In the genomic region with DNA sequence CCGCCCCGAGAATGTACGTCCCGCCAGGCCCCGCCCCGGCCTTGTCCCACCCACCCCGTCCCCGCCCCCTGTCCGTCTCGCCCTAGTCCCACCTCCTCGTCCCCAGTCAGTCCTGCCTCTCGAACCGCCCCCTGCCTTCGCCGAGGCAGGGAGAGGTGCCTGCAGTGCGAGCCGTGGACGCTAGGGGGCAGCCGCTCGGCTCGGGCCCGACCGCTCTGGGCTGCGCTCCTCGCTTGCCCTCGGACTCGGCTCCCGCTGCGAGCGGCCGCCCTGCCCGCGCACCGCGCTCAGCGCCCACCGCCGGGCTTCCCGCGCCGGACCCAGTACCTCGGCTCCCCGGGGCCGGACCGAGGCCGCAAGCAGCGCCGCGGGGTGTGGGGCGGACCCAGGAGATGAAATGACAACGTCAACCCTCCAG, we compare ENCODE assay signal across 8 cellular contexts. TPM values are rescaled to one million over a fixed set of nuclear protein-coding genes. Genes with fewer than 3 reads are reported as not detected.
A peak's percentile ranks its signal among the peaks of the same experiment; 100 is the strongest.
DNase-seq lines count a peak whose midpoint lies in the region; ATAC-seq and TF ChIP-seq lines count a peak whose summit lies in the region.

A gene (plus strand): TSS at position 236 of the 418 bp plus-strand sequence. CDS start 162 bp downstream, at position 398.

- H3K36me3 ChIP-seq in SK-N-SH (replicated peaks in 1 of 2; ENCODE audit: control insufficient read depth in 1 of 2, insufficient read depth in 2 of 2, low read length in 1 of 2) (peaks cover 12 to 20% of the 10 kb centered on the region in 2 experiments), osteoblast (ENCODE audit: insufficient read depth, low read length) (peaks cover 23% of the 10 kb centered on the region), thoracic aorta (peaks cover 3% of the 10 kb centered on the region)

- no peaks in the 10 kb centered on the region for H3K9me2 ChIP-seq in SK-N-SH

- H3K4me1 Mint-ChIP-seq in activated naive CD4-positive, alpha-beta T cell treated with anti-CD3 and anti-CD28 coated beads, Interleukin-2, amount 50 U/mL, for 24 hours, result peaks cover 30% of the 10 kb centered on the region

- TF ChIP-seq CTCF in SK-N-SH (IDR thresholded peaks at IDR 0.05) (peak; percentile 66), osteoblast (IDR thresholded peaks at IDR 0.05; ENCODE audit: extremely low read depth, low read depth, low read length) (peak; percentile 69), thoracic aorta (IDR thresholded peaks at IDR 0.05) (peak; percentile 95)

- no peaks in the 10 kb centered on the region for H3K27me3 ChIP-seq in SK-N-SH (ENCODE audit: insufficient read depth)
- no peaks in the 10 kb centered on the region for H3K27me3 ChIP-seq in osteoblast (ENCODE audit: insufficient read depth, low read length)
- H3K27me3 ChIP-seq in thoracic aorta (replicated peaks; ENCODE audit: insufficient read depth), result no peaks in the 10 kb centered on the region

- CTCF ChIA-PET in SK-N-SH (lab: Yijun Ruan, JAX), result interaction anchor here (1.0 to 3.1 kb wide), 5 partner anchors 14 to 161 kb away, joined by 3 to 16 read pairs (median 3); a partner anchor contains a TSS

- peaks cover 6% of the 10 kb centered on the region for H3K36me3 Mint-ChIP-seq in activated naive CD4-positive, alpha-beta T cell treated with anti-CD3 and anti-CD28 coated beads, Interleukin-2, amount 50 U/mL, for 24 hours

- H3K79me2 ChIP-seq in SK-N-SH (ENCODE audit: insufficient read depth), result peaks cover 46% of the 10 kb centered on the region
- peaks cover 49% of the 10 kb centered on the region for H3K79me2 ChIP-seq in osteoblast (ENCODE audit: insufficient read depth, low read length)

- H3K4me1 ChIP-seq in SK-N-SH (ENCODE audit: control insufficient read depth in 1 of 2, insufficient read depth in 2 of 2, low read depth in 1 of 2, low read length in 1 of 2) (peaks cover 0 to 5% of the 10 kb centered on the region in 2 experiments; a peak in 1 of 4 replicates), osteoblast (ENCODE audit: insufficient read depth, low read length) (peaks cover 6% of the 10 kb centered on the region), thoracic aorta (ENCODE audit: control insufficient read depth in 1 of 2, low read depth in 2 of 2) (peaks cover 17 to 19% of the 10 kb centered on the region in 2 donors)

- H3K4me3 ChIP-seq in SK-N-SH (ENCODE audit: low read depth in 2 of 2, low read length in 1 of 2) (peak within 1 kb of the TSS; percentile 76 to 85), osteoblast (ENCODE audit: insufficient read depth, low read length) (peak within 1 kb of the TSS; percentile 94), thoracic aorta (peak within 1 kb of the TSS; percentile 95)

- ATAC-seq in HG02588 (IDR thresholded peaks at IDR 0.05; ENCODE audit: unreplicated experiment), result peak; percentile 96
- ATAC-seq in thoracic aorta (ENCODE audit: insufficient number of reproducible peaks, low FRiP score, low read depth), result peak; percentile 98

- no peak for TF ChIP-seq RAD21 in SK-N-SH (IDR thresholded peaks at IDR 0.05; ENCODE audit: low read length)

- peak; percentile 19 for DNase-seq in NCI-H1048 (lab: John Stamatoyannopoulos, UW)
- peak; percentile 99 for DNase-seq in SK-N-SH
- no peak for DNase-seq in glomerular endothelial cell (ENCODE audit: extremely low read depth, low read depth, low spot score)
- DNase-seq in osteoblast (ENCODE audit: insufficient read length, low spot score, missing footprints), result peak; percentile 99
- peak; percentile 85 for DNase-seq in thoracic aorta (ENCODE audit: low spot score)

- H3K9me3 ChIP-seq in SK-N-SH (no peaks in the 10 kb centered on the region), osteoblast (ENCODE audit: low read depth, low read length) (no peaks in the 10 kb centered on the region), thoracic aorta (no peaks in the 10 kb centered on the region)

- TF ChIP-seq POLR2A in GM10847 (IDR thresholded peaks at IDR 0.05; ENCODE audit: extremely low read depth, insufficient read length), result peak; percentile 69

- no peaks in the 10 kb centered on the region for H3K9me3 Mint-ChIP-seq in activated naive CD4-positive, alpha-beta T cell treated with anti-CD3 and anti-CD28 coated beads, Interleukin-2, amount 50 U/mL, for 24 hours

- WGBS in SK-N-SH (ENCODE audit: low lambda C conversion rate), result 0% methylated on average over 8 of the region's 51 CpGs

- peaks cover 18% of the 10 kb centered on the region for H3F3A ChIP-seq in SK-N-SH (replicated peaks; ENCODE audit: insufficient read depth)

- H4K20me1 ChIP-seq in SK-N-SH (ENCODE audit: insufficient read depth), result peaks cover 10% of the 10 kb centered on the region; the same call in 1 of the 2 replicates
- peaks cover 20% of the 10 kb centered on the region for H4K20me1 ChIP-seq in osteoblast (ENCODE audit: insufficient read depth, low read length)

- no peak for TF ChIP-seq EP300 in SK-N-SH (IDR thresholded peaks at IDR 0.05; ENCODE audit: borderline replicate concordance in 1 of 2, low read depth in 1 of 2, low read length in 1 of 2)

- H3K27ac Mint-ChIP-seq in activated naive CD4-positive, alpha-beta T cell treated with anti-CD3 and anti-CD28 coated beads, Interleukin-2, amount 50 U/mL, for 24 hours, result peak within 1 kb of the TSS; percentile 100

- H3K4me3 Mint-ChIP-seq in activated naive CD4-positive, alpha-beta T cell treated with anti-CD3 and anti-CD28 coated beads, Interleukin-2, amount 50 U/mL, for 24 hours, result peak within 1 kb of the TSS; percentile 99

- H3K4me2 ChIP-seq in SK-N-SH, result peak within 1 kb of the TSS; percentile 94
- H3K4me2 ChIP-seq in osteoblast (ENCODE audit: insufficient read depth, low read length), result peak within 1 kb of the TSS; percentile 83

- H2AFZ ChIP-seq in SK-N-SH (ENCODE audit: low read depth) (peak within 1 kb of the TSS; percentile 90; the same call in 1 of the 2 replicates), osteoblast (ENCODE audit: low read length) (peak within 1 kb of the TSS; percentile 91)

- H3K27me3 Mint-ChIP-seq in activated naive CD4-positive, alpha-beta T cell treated with anti-CD3 and anti-CD28 coated beads, Interleukin-2, amount 50 U/mL, for 24 hours, result no peaks in the 10 kb centered on the region

- H3K9ac ChIP-seq in SK-N-SH, result peak within 1 kb of the TSS; percentile 89

- POLR2A ChIA-PET in SK-N-SH (lab: Yijun Ruan, JAX), result no interaction called here

- H3K27ac ChIP-seq in SK-N-SH (ENCODE audit: low read depth in 2 of 2, low read length in 1 of 2) (peak within 1 kb of the TSS; percentile 79 to 80), osteoblast (ENCODE audit: low read depth, low read length) (peak within 1 kb of the TSS; percentile 66), thoracic aorta (peak within 1 kb of the TSS; percentile 81 to 86)

TF ChIP-seq in SK-N-SH, 30 proteins besides CTCF, POLR2A, EP300 and RAD21 (continues in another document):
- TF ChIP-seq NFIC (IDR thresholded peaks at IDR 0.05; ENCODE audit: borderline replicate concordance) (no peak), SMC3 (IDR thresholded peaks at IDR 0.05; ENCODE audit: low read depth, low read length) (no peak), FOSL2 (IDR thresholded peaks at IDR 0.05; ENCODE audit: borderline replicate concordance, low read depth) (no peak), TCF12 (IDR thresholded peaks at IDR 0.05) (no peak), NRF1 (IDR thresholded peaks at IDR 0.05; ENCODE audit: low read depth, low read length) (0 out of 2 replicates have a peak, but pooled peaks have one; percentile 27), GABPA (IDR thresholded peaks at IDR 0.05; ENCODE audit: low read depth) (no peak), ELF1 (IDR thresholded peaks at IDR 0.05) (no peak)
- TF ChIP-seq, protein P1, sequence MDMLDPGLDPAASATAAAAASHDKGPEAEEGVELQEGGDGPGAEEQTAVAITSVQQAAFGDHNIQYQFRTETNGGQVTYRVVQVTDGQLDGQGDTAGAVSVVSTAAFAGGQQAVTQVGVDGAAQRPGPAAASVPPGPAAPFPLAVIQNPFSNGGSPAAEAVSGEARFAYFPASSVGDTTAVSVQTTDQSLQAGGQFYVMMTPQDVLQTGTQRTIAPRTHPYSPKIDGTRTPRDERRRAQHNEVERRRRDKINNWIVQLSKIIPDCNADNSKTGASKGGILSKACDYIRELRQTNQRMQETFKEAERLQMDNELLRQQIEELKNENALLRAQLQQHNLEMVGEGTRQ (IDR thresholded peaks at IDR 0.05; ENCODE audit: borderline replicate concordance, low read depth, low read length), result no peak
- TF ChIP-seq, protein P2, sequence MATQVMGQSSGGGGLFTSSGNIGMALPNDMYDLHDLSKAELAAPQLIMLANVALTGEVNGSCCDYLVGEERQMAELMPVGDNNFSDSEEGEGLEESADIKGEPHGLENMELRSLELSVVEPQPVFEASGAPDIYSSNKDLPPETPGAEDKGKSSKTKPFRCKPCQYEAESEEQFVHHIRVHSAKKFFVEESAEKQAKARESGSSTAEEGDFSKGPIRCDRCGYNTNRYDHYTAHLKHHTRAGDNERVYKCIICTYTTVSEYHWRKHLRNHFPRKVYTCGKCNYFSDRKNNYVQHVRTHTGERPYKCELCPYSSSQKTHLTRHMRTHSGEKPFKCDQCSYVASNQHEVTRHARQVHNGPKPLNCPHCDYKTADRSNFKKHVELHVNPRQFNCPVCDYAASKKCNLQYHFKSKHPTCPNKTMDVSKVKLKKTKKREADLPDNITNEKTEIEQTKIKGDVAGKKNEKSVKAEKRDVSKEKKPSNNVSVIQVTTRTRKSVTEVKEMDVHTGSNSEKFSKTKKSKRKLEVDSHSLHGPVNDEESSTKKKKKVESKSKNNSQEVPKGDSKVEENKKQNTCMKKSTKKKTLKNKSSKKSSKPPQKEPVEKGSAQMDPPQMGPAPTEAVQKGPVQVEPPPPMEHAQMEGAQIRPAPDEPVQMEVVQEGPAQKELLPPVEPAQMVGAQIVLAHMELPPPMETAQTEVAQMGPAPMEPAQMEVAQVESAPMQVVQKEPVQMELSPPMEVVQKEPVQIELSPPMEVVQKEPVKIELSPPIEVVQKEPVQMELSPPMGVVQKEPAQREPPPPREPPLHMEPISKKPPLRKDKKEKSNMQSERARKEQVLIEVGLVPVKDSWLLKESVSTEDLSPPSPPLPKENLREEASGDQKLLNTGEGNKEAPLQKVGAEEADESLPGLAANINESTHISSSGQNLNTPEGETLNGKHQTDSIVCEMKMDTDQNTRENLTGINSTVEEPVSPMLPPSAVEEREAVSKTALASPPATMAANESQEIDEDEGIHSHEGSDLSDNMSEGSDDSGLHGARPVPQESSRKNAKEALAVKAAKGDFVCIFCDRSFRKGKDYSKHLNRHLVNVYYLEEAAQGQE (IDR thresholded peaks at IDR 0.05; ENCODE audit: low read depth, low read length), result 0 out of 2 replicates have a peak, but pooled peaks have one; percentile 41
- TF ChIP-seq, protein P3, sequence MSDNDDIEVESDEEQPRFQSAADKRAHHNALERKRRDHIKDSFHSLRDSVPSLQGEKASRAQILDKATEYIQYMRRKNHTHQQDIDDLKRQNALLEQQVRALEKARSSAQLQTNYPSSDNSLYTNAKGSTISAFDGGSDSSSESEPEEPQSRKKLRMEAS (IDR thresholded peaks at IDR 0.05; ENCODE audit: low read depth), result no peak

RNA-seq across cellular contexts. Expression of the gene that starts here (rescaled TPM):
- 18.4 and 20.8 TPM in 2 replicates for polyA plus RNA-seq in SK-N-SH (2012; rRNA removed)
- 12.9 and 17.4 TPM in 2 replicates for polyA plus RNA-seq in SK-N-SH (2012; cell fraction: cytosol; rRNA removed)
- 46.5 and 50.8 TPM in 2 replicates for polyA plus RNA-seq in SK-N-SH (2012; cell fraction: nucleus; rRNA removed)
- 35.7 and 46.0 TPM in 2 replicates for total RNA-seq in glomerular endothelial cell
- 31.8 and 32.6 TPM in 2 replicates for total RNA-seq in osteoblast
- total RNA-seq in thoracic aorta, result 10 to 100 TPM; 26.3 to 38.5 TPM
